1 cellular context compared by ENCODE assay signal in the genomic region with DNA sequence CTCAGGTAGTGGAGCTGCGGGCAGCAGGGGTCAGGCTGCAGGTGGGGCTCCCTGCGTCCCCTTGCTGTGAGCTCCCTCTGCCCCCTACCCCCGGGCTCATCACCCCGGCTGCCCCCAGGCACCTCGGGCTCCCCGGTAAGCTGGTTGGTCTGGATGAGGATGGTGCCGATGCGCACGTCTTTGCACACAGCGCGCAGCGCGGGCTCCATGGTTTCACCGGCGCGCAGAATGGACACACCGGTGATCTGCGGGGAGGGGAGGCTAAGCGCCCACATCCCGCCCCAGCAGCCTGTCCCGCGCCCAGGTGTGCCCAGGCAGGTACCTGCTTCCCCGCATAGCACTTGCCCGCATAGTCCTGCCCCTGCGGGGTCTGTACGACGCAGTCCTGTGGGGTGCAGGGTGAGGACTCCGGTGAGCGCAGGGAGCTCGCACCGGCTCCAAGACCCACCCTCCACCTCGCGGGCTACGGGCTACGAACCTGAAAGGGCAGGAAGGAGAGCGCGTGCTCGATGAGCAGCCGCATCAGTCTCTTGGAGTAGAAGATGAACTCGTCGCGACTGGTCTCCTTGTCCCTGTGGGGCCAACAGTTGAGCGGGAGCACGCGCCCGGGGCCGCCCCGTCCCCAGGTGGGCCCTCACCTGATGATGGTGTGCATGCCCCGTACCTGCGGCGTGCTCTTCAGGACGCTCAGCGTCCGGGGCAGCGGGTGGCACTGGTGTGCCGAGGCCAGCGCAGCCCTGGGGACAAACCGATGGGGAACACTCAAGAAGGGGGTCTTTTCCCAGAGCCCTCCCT.
TF ChIP-seq lines count a peak whose summit lies in the region.

No MANE protein-coding gene starts in this region.

TF ChIP-seq in IMR-90, 13 proteins besides CTCF, POLR2A, EP300 and RAD21:
- no peak for TF ChIP-seq MAFK (IDR thresholded peaks at IDR 0.05; ENCODE audit: low read depth, low read length)
- no peak for TF ChIP-seq RFX5 (IDR thresholded peaks at IDR 0.05; ENCODE audit: low read depth, low read length)
- TF ChIP-seq FOS (IDR thresholded peaks at IDR 0.05; ENCODE audit: low read depth, low read length), result no peak
